ENCODE assay signal across 10 cellular contexts in genomic region chr2:68679166-68679916, GRCh38. TPM values are rescaled to one million over a fixed set of nuclear protein-coding genes. Genes with fewer than 3 reads are reported as not detected.
DNase-seq lines count a peak whose midpoint lies in the region; ATAC-seq, FAIRE-seq and TF ChIP-seq lines count a peak whose summit lies in the region.
"Not testable (repeated sequence)": the region's sequence is repeated elsewhere in the genome, so short reads cannot be mapped to it uniquely, and the experiment has no call there.
"Had no signal": no experiment of that assay in that cellular context is flagged by ENCODE, and none has a peak within 500 bp of the region (broad histone marks: within the 10 kb centered on the region; RNA-seq: fewer than 3 reads in every experiment).

No MANE protein-coding gene starts in this region.

- DNase-seq in H9 (peak; percentile 65), NCI-H524 (lab: John Stamatoyannopoulos, UW) (peak; percentile 17 to 27), K562 (ENCODE audit: extremely low read depth in 1 of 4, low spot score in 3 of 4) (peak in 1 of 4 experiments; percentile 69), fibroblast of villous mesenchyme (ENCODE audit: low read depth) (peak; percentile 8), left lung (peak; percentile 43 to 78), posterior vena cava (ENCODE audit: low spot score) (peak; percentile 80)
- DNase-seq in activated CD4-positive, alpha-beta T cell treated with anti-CD3 and anti-CD28 coated beads, Interleukin-2, amount 50 U/mL, for 1 hour, result peak; percentile 9

- H3K9ac ChIP-seq in H9 (ENCODE audit: extremely low read depth, insufficient read length, low read length), result peak overlapping the region; percentile 47
- peak overlapping the region; percentile 37 to 82; a peak in 3 of 4 replicates for H3K9ac ChIP-seq in K562 (ENCODE audit: insufficient read depth in 1 of 2, low read depth in 2 of 2, low read length in 2 of 2)

- not testable (repeated sequence) for H4K91ac ChIP-seq in H9 (ENCODE audit: insufficient read length, low read depth, low read length)

- not testable (repeated sequence) for H3K14ac ChIP-seq in H9 (ENCODE audit: insufficient read depth, low read length)

- not testable (repeated sequence) for H3K23ac ChIP-seq in H9 (ENCODE audit: insufficient read length, low read depth, low read length)

- in situ Hi-C loops in K562 (cut with MboI), result not testable (repeated sequence)

- H2BK12ac ChIP-seq in H9 (ENCODE audit: insufficient read length, low read depth, low read length), result not testable (repeated sequence)

- WGBS in H9 (ENCODE audit: extremely low coverage, insufficient read length, low lambda C conversion rate), result no CpG with 5 or more reads among the region's 25 CpGs
- WGBS in K562 (ENCODE audit: insufficient coverage, low coverage, missing lambda C conversion rate), result 2% methylated on average over 21 of the region's 25 CpGs

- POLR2A ChIA-PET in K562 (lab: Yijun Ruan, JAX), result interaction anchor here (0.6 to 2.0 kb wide), 9 partner anchors 12 to 214 kb away, joined by 3 to 6 read pairs (median 3); no protein-coding TSS in a partner anchor

- H3K4me1 Mint-ChIP-seq in H9, result peaks cover 5 to 10% of the 10 kb centered on the region in 2 experiments; a peak in 3 of 4 replicates

- not testable (repeated sequence) for H2BK120ac ChIP-seq in H9 (ENCODE audit: low read depth, low read length, poor library complexity, severe bottlenecking)

- not testable (repeated sequence) for H3K27me3 ChIP-seq in H9 (ENCODE audit: insufficient read depth, low read length); K562 (ENCODE audit: control insufficient read depth in 2 of 2, insufficient read depth in 2 of 2, low read length in 2 of 2); left lung

- not testable (repeated sequence) for TF ChIP-seq RAD21 in K562 (CRISPR knock-in tag; conservative IDR thresholded peaks at IDR 0.05 in 1 of 2, IDR thresholded peaks at IDR 0.05 in 1 of 2)

- H2AFZ ChIP-seq in H9 (ENCODE audit: low read length), result not testable (repeated sequence)
- H2AFZ ChIP-seq in K562 (ENCODE audit: low read depth, low read length), result peak overlapping the region; percentile 92

- H4K20me1 ChIP-seq in H9 (ENCODE audit: control insufficient read depth, insufficient read depth, insufficient read length); K562 (replicated peaks; ENCODE audit: control insufficient read depth, insufficient read depth, low read length): not testable (repeated sequence)

- not testable (repeated sequence) for H2BK15ac ChIP-seq in H9 (ENCODE audit: low read depth, low read length)

- CTCF ChIA-PET in K562 (lab: Yijun Ruan, JAX; ENCODE audit: low intra/inter-chr PET ratio), result not testable (repeated sequence)

- not testable (repeated sequence) for H2BK20ac ChIP-seq in H9 (ENCODE audit: low read depth, low read length, poor library complexity, severe bottlenecking)

- intact Hi-C loops in K562 (cut with micrococcal nuclease); left lung (cut with DNase I); posterior vena cava (cut with DNase I): not testable (repeated sequence)

- H3K4ac ChIP-seq in H9 (ENCODE audit: low read depth, low read length), result not testable (repeated sequence)

- not testable (repeated sequence) for H3K27ac ChIP-seq in H9 (ENCODE audit: insufficient read length, low read depth, low read length); left lung
- peak overlapping the region; percentile 68; the same call in 2 of the 3 replicates for H3K27ac ChIP-seq in K562 (ENCODE audit: extremely low read depth, low read depth, low read length)

- H3K4me3 ChIP-seq in K562 (peak overlapping the region; percentile 34), fibroblast of villous mesenchyme (ENCODE audit: low read depth, low read length) (peak overlapping the region; percentile 47), left lung (peak overlapping the region; percentile 15 to 20)

- peaks cover 29 to 31% of the 10 kb centered on the region in 2 experiments for H3K9me3 Mint-ChIP-seq in H9

- H3K9me3 ChIP-seq in H9 (ENCODE audit: control insufficient read depth, low read depth, low read length); K562 (replicated peaks; ENCODE audit: control insufficient read depth, insufficient read depth, low read depth, low read length); left lung: not testable (repeated sequence)

- H2BK5ac ChIP-seq in H9 (ENCODE audit: insufficient read length, low read length), result not testable (repeated sequence)

- not testable (repeated sequence) for H3K9me1 ChIP-seq in K562 (ENCODE audit: control insufficient read depth, insufficient read depth, low read length)

- TSS peak; percentile 68 for BruUV-seq in K562 (replicated peaks; lab: Mats Ljungman, UMichigan)

- not testable (repeated sequence) for H3K27me3 Mint-ChIP-seq in H9 (ENCODE audit: low read depth)

- H3K56ac ChIP-seq in H9 (ENCODE audit: insufficient read length, low read depth, low read length), result not testable (repeated sequence)

- not testable (repeated sequence) for H3K36me3 ChIP-seq in K562 (ENCODE audit: control insufficient read depth, insufficient read depth, low read length); left lung

- not testable (repeated sequence) for H3K79me1 ChIP-seq in H9 (ENCODE audit: insufficient read depth, low read depth, low read length, poor library complexity, severe bottlenecking)

- not testable (repeated sequence) for H3K4me2 ChIP-seq in H9 (ENCODE audit: insufficient read depth, insufficient read length, low read length)
- peak overlapping the region; percentile 66 for H3K4me2 ChIP-seq in K562 (ENCODE audit: insufficient read depth, low read length)

- H3K4me1 ChIP-seq in H9 (ENCODE audit: insufficient read depth, low read length); K562 (replicated peaks in 1 of 2; ENCODE audit: control insufficient read depth in 2 of 2, insufficient read depth in 2 of 2, low read length in 2 of 2); left lung: not testable (repeated sequence)

- peak; percentile 71 for TF ChIP-seq POLR2A in K562 (conservative IDR thresholded peaks at IDR 0.05)

- H3K27ac Mint-ChIP-seq in H9, result peak overlapping the region; percentile 59 to 96 (median 86); a peak in 4 of 7 replicates

- H2AK5ac ChIP-seq in H9 (ENCODE audit: insufficient read length, low read length), result not testable (repeated sequence)

- not testable (repeated sequence) for H3K23me2 ChIP-seq in H9 (ENCODE audit: insufficient read length, low read depth, low read length, poor library complexity, severe bottlenecking)

- peaks cover 17 to 38% (median 28%) of the 10 kb centered on the region in 3 experiments for H3K36me3 Mint-ChIP-seq in H9 (ENCODE audit: insufficient read depth in 1 of 3, low read depth in 3 of 3)

- not testable (repeated sequence) for ATAC-seq in K562, left lung

- H3K79me2 ChIP-seq in H9 (ENCODE audit: insufficient read depth, low read length); K562 (ENCODE audit: control insufficient read depth, insufficient read depth, low read length): not testable (repeated sequence)

- FAIRE-seq in K562 (lab: Jason Lieb, UNC), result not testable (repeated sequence)

- not testable (repeated sequence) for TF ChIP-seq EP300 in K562 (IDR thresholded peaks at IDR 0.05; ENCODE audit: low read length)

- not testable (repeated sequence) for H4K8ac ChIP-seq in H9 (replicated peaks; ENCODE audit: insufficient read length, low read depth, low read length)

- H3K18ac ChIP-seq in H9 (ENCODE audit: insufficient read length, low read depth, low read length), result peak overlapping the region; percentile 88

- not testable (repeated sequence) for TF ChIP-seq CTCF in H9 (conservative IDR thresholded peaks at IDR 0.05); K562 (IDR thresholded peaks at IDR 0.05 in 2 of 3, conservative IDR thresholded peaks at IDR 0.05 in 1 of 3; ENCODE audit: insufficient read depth in 2 of 3, low read depth in 1 of 3, low read length in 3 of 3); fibroblast of villous mesenchyme (IDR thresholded peaks at IDR 0.05; ENCODE audit: insufficient read depth, low read depth, low read length); left lung (IDR thresholded peaks at IDR 0.05)

- H3T11ph ChIP-seq in H9 (ENCODE audit: low read length), result not testable (repeated sequence)

- H4K5ac ChIP-seq in H9 (ENCODE audit: insufficient read length, low read depth, low read length), result not testable (repeated sequence)

- peak overlapping the region; percentile 69 for H3K4me3 Mint-ChIP-seq in H9

RNA-seq across cellular contexts. Expression of gene PROKR1, which starts 36.0 kb away (rescaled TPM):
- 1.5 TPM in 2 replicates for total RNA-seq in H9 (2021)
- 0.09 and 0.21 TPM in 2 replicates for total RNA-seq in K562 (2011; cell fraction: chromatin; rRNA removed; ENCODE audit: low replicate concordance)
- 0.17 and 0.26 TPM in 2 replicates for total RNA-seq in K562 (2011; cell fraction: nucleolus; rRNA removed)
- 0.15 and 0.23 TPM in 2 replicates for total RNA-seq in K562 (2011; cell fraction: nucleoplasm; rRNA removed)
- 0.05 and 0.08 TPM in 2 replicates for total RNA-seq in K562 (2014; rRNA removed)
- 0.10 and 0.15 TPM in 2 replicates for total RNA-seq in K562 (2014; rRNA removed; fragmentation: Illumina TruSeq; extraction: Trizol)
- 0.08 and 0.11 TPM in 2 replicates for total RNA-seq in K562 (2015; rRNA removed; fragmentation: Illumina TruSeq; extraction: Trizol)
- total RNA-seq in K562 (2021), result 0.18 and 0.22 TPM in 2 replicates
- 0.07 TPM in 1 of 2 replicates, not detected in the other for polyA plus RNA-seq in K562 (2011; rRNA removed)
- polyA plus RNA-seq in K562 (2011; cell fraction: cytosol; rRNA removed), result not detected in 2 replicates
- 0.06 TPM in 1 of 2 replicates, not detected in the other for polyA plus RNA-seq in K562 (2011; cell fraction: nucleus; rRNA removed)
- 0.15 and 0.27 TPM in 2 replicates for polyA plus RNA-seq in K562 (2012)
- polyA plus RNA-seq in K562 (2014; fragmentation: Illumina TruSeq; extraction: Trizol), result 0.06 and 0.16 TPM in 2 replicates
- under 1 TPM in 1 of 2 experiments, not detected in 1; 0.03 TPM for polyA plus RNA-seq in K562 (2014; fragmentation: Nextera tagmentation; extraction: Ambion mirVana)
- polyA plus RNA-seq in K562 (2014; rRNA removed), result 0.01 TPM in 1 of 2 replicates, not detected in the other
- polyA minus RNA-seq in K562 (2011; rRNA and poly(A)+ RNA removed), result 0.14 TPM in 1 of 2 replicates, not detected in the other
- not detected in 2 replicates for polyA minus RNA-seq in K562 (2011; cell fraction: cytosol; rRNA and poly(A)+ RNA removed)
- not detected in 2 replicates for polyA minus RNA-seq in K562 (2011; cell fraction: nucleus; rRNA and poly(A)+ RNA removed)
- not detected in 2 replicates for total RNA-seq in fibroblast of villous mesenchyme
- not detected for total RNA-seq in left lung
- under 1 TPM in 1 of 2 donors, not detected in 1; 0.05 TPM for total RNA-seq in posterior vena cava
- total RNA-seq: CD4-positive, CD25-positive, alpha-beta regulatory T cell; HT-29; lung microvascular endothelial cell had no signal
- polyA plus RNA-seq: CD4-positive, CD25-positive, alpha-beta regulatory T cell had no signal

RNA-seq across cellular contexts. Expression of gene ARHGAP25, which starts 55.3 kb away (rescaled TPM):
- 1.3 TPM in 2 replicates for total RNA-seq in H9 (2021)
- 12.4 and 14.6 TPM in 2 replicates for total RNA-seq in K562 (2011; cell fraction: chromatin; rRNA removed; ENCODE audit: low replicate concordance)
- 7.8 and 9.2 TPM in 2 replicates for total RNA-seq in K562 (2011; cell fraction: nucleolus; rRNA removed)
- total RNA-seq in K562 (2011; cell fraction: nucleoplasm; rRNA removed), result 8.2 and 9.0 TPM in 2 replicates
- 10.0 and 12.8 TPM in 2 replicates for total RNA-seq in K562 (2014; rRNA removed)
- 9.7 and 13.1 TPM in 2 replicates for total RNA-seq in K562 (2014; rRNA removed; fragmentation: Illumina TruSeq; extraction: Trizol)
- total RNA-seq in K562 (2015; rRNA removed; fragmentation: Illumina TruSeq; extraction: Trizol), result 9.7 and 10.7 TPM in 2 replicates
- total RNA-seq in K562 (2021), result 9.8 and 13.2 TPM in 2 replicates
- 3.7 and 12.5 TPM in 2 replicates for polyA plus RNA-seq in K562 (2011; rRNA removed)
- 3.7 and 10.4 TPM in 2 replicates for polyA plus RNA-seq in K562 (2011; cell fraction: cytosol; rRNA removed)
- polyA plus RNA-seq in K562 (2011; cell fraction: nucleus; rRNA removed), result 4.7 and 19.4 TPM in 2 replicates
- 16.8 and 21.5 TPM in 2 replicates for polyA plus RNA-seq in K562 (2012)
- polyA plus RNA-seq in K562 (2014; fragmentation: Illumina TruSeq; extraction: Trizol), result 14.8 and 16.0 TPM in 2 replicates
- 1 to 10 TPM; 4.9 to 6.8 TPM for polyA plus RNA-seq in K562 (2014; fragmentation: Nextera tagmentation; extraction: Ambion mirVana)
- polyA plus RNA-seq in K562 (2014; rRNA removed), result 7.7 and 11.6 TPM in 2 replicates
- 3.0 and 9.5 TPM in 2 replicates for polyA minus RNA-seq in K562 (2011; rRNA and poly(A)+ RNA removed)
- polyA minus RNA-seq in K562 (2011; cell fraction: cytosol; rRNA and poly(A)+ RNA removed), result 0.73 and 5.9 TPM in 2 replicates
- polyA minus RNA-seq in K562 (2011; cell fraction: nucleus; rRNA and poly(A)+ RNA removed), result 3.0 and 7.9 TPM in 2 replicates
- total RNA-seq in fibroblast of villous mesenchyme, result 3.0 and 3.5 TPM in 2 replicates
- 10 to 100 TPM; 16.5 to 43.5 TPM for total RNA-seq in left lung
- 10 to 100 TPM in 1 of 2 donors, 1 to 10 TPM in 1; 8.1 to 10.7 TPM for total RNA-seq in posterior vena cava
- total RNA-seq: HT-29 had no signal
